2 cellular contexts compared by ENCODE assay signal in the genomic region with DNA sequence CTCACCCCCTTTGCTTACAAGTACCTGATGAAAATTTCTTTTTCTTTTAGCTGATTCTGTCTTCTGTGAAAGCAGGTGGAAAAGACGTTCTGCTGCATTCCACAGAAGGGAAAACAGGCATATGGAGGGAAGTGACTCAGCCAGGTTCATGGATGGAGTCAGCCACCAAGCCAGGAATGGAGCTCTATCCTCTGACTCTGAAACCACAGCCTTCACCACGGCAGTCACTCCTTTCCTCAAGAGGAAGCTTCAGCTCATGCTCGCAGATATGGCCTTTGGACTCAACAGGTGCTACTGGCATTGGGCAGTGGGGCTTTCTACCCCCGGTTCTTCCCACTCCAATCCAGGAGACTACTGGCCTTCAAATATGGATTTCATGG.
TF ChIP-seq lines count a peak whose summit lies in the region.

No MANE protein-coding gene starts in this region.

TF ChIP-seq in HCT116, 20 proteins besides CTCF, POLR2A, EP300 and RAD21 (continued from another document):
- TF ChIP-seq, protein P1, sequence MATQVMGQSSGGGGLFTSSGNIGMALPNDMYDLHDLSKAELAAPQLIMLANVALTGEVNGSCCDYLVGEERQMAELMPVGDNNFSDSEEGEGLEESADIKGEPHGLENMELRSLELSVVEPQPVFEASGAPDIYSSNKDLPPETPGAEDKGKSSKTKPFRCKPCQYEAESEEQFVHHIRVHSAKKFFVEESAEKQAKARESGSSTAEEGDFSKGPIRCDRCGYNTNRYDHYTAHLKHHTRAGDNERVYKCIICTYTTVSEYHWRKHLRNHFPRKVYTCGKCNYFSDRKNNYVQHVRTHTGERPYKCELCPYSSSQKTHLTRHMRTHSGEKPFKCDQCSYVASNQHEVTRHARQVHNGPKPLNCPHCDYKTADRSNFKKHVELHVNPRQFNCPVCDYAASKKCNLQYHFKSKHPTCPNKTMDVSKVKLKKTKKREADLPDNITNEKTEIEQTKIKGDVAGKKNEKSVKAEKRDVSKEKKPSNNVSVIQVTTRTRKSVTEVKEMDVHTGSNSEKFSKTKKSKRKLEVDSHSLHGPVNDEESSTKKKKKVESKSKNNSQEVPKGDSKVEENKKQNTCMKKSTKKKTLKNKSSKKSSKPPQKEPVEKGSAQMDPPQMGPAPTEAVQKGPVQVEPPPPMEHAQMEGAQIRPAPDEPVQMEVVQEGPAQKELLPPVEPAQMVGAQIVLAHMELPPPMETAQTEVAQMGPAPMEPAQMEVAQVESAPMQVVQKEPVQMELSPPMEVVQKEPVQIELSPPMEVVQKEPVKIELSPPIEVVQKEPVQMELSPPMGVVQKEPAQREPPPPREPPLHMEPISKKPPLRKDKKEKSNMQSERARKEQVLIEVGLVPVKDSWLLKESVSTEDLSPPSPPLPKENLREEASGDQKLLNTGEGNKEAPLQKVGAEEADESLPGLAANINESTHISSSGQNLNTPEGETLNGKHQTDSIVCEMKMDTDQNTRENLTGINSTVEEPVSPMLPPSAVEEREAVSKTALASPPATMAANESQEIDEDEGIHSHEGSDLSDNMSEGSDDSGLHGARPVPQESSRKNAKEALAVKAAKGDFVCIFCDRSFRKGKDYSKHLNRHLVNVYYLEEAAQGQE (IDR thresholded peaks at IDR 0.05; ENCODE audit: low read depth), result no peak
- TF ChIP-seq SRF (IDR thresholded peaks at IDR 0.05; ENCODE audit: low read depth) (peak; percentile 68; the same call in 1 of the 2 replicates), FOSL1 (IDR thresholded peaks at IDR 0.05; ENCODE audit: low read depth) (peak; percentile 91), JUND (IDR thresholded peaks at IDR 0.05) (peak; percentile 93), CBX3 (IDR thresholded peaks at IDR 0.05; ENCODE audit: low read depth) (peak; percentile 95), SP1 (IDR thresholded peaks at IDR 0.05; ENCODE audit: low read depth) (peak; percentile 97)
- TF ChIP-seq, protein P2, sequence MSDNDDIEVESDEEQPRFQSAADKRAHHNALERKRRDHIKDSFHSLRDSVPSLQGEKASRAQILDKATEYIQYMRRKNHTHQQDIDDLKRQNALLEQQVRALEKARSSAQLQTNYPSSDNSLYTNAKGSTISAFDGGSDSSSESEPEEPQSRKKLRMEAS (IDR thresholded peaks at IDR 0.05), result peak; percentile 85
- TF ChIP-seq, protein P3, sequence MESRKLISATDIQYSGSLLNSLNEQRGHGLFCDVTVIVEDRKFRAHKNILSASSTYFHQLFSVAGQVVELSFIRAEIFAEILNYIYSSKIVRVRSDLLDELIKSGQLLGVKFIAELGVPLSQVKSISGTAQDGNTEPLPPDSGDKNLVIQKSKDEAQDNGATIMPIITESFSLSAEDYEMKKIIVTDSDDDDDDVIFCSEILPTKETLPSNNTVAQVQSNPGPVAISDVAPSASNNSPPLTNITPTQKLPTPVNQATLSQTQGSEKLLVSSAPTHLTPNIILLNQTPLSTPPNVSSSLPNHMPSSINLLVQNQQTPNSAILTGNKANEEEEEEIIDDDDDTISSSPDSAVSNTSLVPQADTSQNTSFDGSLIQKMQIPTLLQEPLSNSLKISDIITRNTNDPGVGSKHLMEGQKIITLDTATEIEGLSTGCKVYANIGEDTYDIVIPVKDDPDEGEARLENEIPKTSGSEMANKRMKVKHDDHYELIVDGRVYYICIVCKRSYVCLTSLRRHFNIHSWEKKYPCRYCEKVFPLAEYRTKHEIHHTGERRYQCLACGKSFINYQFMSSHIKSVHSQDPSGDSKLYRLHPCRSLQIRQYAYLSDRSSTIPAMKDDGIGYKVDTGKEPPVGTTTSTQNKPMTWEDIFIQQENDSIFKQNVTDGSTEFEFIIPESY (IDR thresholded peaks at IDR 0.05; ENCODE audit: extremely low read depth, insufficient replicate concordance, low read length), result no peak

TF ChIP-seq in SK-N-SH, 30 proteins besides CTCF, POLR2A, EP300 and RAD21 (continued from another document):
- TF ChIP-seq, protein P1 (IDR thresholded peaks at IDR 0.05; ENCODE audit: low read depth, low read length), result peak; percentile 65
- no peak for TF ChIP-seq FOXM1 (IDR thresholded peaks at IDR 0.05; ENCODE audit: low read depth)
- TF ChIP-seq, protein P2 (IDR thresholded peaks at IDR 0.05; ENCODE audit: low read depth), result peak; percentile 76
- no peak for TF ChIP-seq RCOR1 (IDR thresholded peaks at IDR 0.05; ENCODE audit: low read length)
- TF ChIP-seq GABPA (IDR thresholded peaks at IDR 0.05; ENCODE audit: low read depth), result no peak
- TF ChIP-seq, protein P3 (IDR thresholded peaks at IDR 0.05; ENCODE audit: borderline replicate concordance, low read depth), result 0 out of 2 replicates have a peak, but pooled peaks have one; percentile 18
- peak; percentile 91 for TF ChIP-seq JUND (IDR thresholded peaks at IDR 0.05)
- TF ChIP-seq, protein P4, sequence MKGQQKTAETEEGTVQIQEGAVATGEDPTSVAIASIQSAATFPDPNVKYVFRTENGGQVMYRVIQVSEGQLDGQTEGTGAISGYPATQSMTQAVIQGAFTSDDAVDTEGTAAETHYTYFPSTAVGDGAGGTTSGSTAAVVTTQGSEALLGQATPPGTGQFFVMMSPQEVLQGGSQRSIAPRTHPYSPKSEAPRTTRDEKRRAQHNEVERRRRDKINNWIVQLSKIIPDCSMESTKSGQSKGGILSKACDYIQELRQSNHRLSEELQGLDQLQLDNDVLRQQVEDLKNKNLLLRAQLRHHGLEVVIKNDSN (IDR thresholded peaks at IDR 0.05; ENCODE audit: borderline replicate concordance, low read depth), result no peak
- TF ChIP-seq SIN3A (IDR thresholded peaks at IDR 0.05; ENCODE audit: borderline replicate concordance, low read depth, low read length), result no peak
- no peak for TF ChIP-seq GATA2 (CRISPR knock-in tag; IDR thresholded peaks at IDR 0.05)
- TF ChIP-seq MEF2A (IDR thresholded peaks at IDR 0.05; ENCODE audit: borderline replicate concordance, low read depth), result no peak
- TF ChIP-seq, protein P5, sequence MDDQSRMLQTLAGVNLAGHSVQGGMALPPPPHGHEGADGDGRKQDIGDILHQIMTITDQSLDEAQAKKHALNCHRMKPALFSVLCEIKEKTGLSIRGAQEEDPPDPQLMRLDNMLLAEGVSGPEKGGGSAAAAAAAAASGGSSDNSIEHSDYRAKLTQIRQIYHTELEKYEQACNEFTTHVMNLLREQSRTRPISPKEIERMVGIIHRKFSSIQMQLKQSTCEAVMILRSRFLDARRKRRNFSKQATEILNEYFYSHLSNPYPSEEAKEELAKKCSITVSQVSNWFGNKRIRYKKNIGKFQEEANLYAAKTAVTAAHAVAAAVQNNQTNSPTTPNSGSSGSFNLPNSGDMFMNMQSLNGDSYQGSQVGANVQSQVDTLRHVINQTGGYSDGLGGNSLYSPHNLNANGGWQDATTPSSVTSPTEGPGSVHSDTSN (IDR thresholded peaks at IDR 0.05), result peak; percentile 75
- peak; percentile 76 for TF ChIP-seq TEAD4 (IDR thresholded peaks at IDR 0.05; ENCODE audit: borderline replicate concordance, insufficient read depth)
- TF ChIP-seq FOSL2 (IDR thresholded peaks at IDR 0.05; ENCODE audit: borderline replicate concordance, low read depth), result peak; percentile 96
- no peak for TF ChIP-seq MXI1 (IDR thresholded peaks at IDR 0.05; ENCODE audit: low read depth, low read length)
- no peak for TF ChIP-seq RFX5 (IDR thresholded peaks at IDR 0.05; ENCODE audit: low read length)
- TF ChIP-seq NRF1 (IDR thresholded peaks at IDR 0.05; ENCODE audit: low read depth, low read length), result no peak
- TF ChIP-seq CHD2 (IDR thresholded peaks at IDR 0.05; ENCODE audit: low read length, partially characterized antibody), result no peak
- peak; percentile 97 for TF ChIP-seq TCF12 (IDR thresholded peaks at IDR 0.05)
- TF ChIP-seq NFIC (IDR thresholded peaks at IDR 0.05; ENCODE audit: borderline replicate concordance), result peak; percentile 89
- no peak for TF ChIP-seq EZH2phosphoT487 (IDR thresholded peaks at IDR 0.05; ENCODE audit: borderline replicate concordance, low read depth)
- TF ChIP-seq FOXJ3 (CRISPR knock-in tag; IDR thresholded peaks at IDR 0.05), result no peak
- no peak for TF ChIP-seq ELF1 (IDR thresholded peaks at IDR 0.05)
- no peak for TF ChIP-seq SMC3 (IDR thresholded peaks at IDR 0.05; ENCODE audit: low read depth, low read length)
